Comparison of ENCODE assay signal across 21 cellular contexts in genomic region chr1:29193879-29194455, GRCh38. TPM values are rescaled to one million over a fixed set of nuclear protein-coding genes. Genes with fewer than 3 reads are reported as not detected.
DNase-seq lines count a peak whose midpoint lies in the region; ATAC-seq and TF ChIP-seq lines count a peak whose summit lies in the region.
"Had no signal": no experiment of that assay in that cellular context is flagged by ENCODE, and none has a peak within 500 bp of the region (broad histone marks: within the 10 kb centered on the region; RNA-seq: fewer than 3 reads in every experiment).

No MANE protein-coding gene starts in this region.

- H3K36me3 Mint-ChIP-seq in activated naive CD8-positive, alpha-beta T cell treated with anti-CD3 and anti-CD28 coated beads, Interleukin-2, amount 10 ng/mL, durations not matched to agents 7 days and 5 days: no peaks in the 10 kb centered on the region
- peaks cover 10% of the 10 kb centered on the region for H3K36me3 Mint-ChIP-seq in neural crest cell (ENCODE audit: low read depth)
- H3K36me3 Mint-ChIP-seq in naive thymus-derived CD4-positive, alpha-beta T cell: peaks cover 0 to 21% (median 9%) of the 10 kb centered on the region in 5 donors
- H3K36me3 Mint-ChIP-seq: IgD-negative memory B cell had no signal

- no peak for ATAC-seq in activated naive CD8-positive, alpha-beta T cell treated with anti-CD3 and anti-CD28 coated beads, Interleukin-2, amount 10 ng/mL, durations not matched to agents 7 days and 5 days (ENCODE audit: low read depth)
- no peak for ATAC-seq in HG03520 (IDR thresholded peaks at IDR 0.05; ENCODE audit: unreplicated experiment)
- no peak for ATAC-seq in naive thymus-derived CD4-positive, alpha-beta T cell
- no peak for ATAC-seq in HG02885 (IDR thresholded peaks at IDR 0.05; ENCODE audit: poor library complexity, unreplicated experiment)
- ATAC-seq: CD8-positive, alpha-beta T cell; Right ventricle myocardium inferior had no signal

- peak overlapping the region; percentile 19; the same call in 1 of the 2 replicates for H3K9ac ChIP-seq in BLaER1
- peak overlapping the region in 4 of 11 experiments; percentile 12 to 42 (median 29); a peak in 5 of 22 replicates for H3K9ac ChIP-seq in BLaER1 treated with 17β-estradiol and CSF1 and Interleukin-3, amounts not matched to agents 10 nM and 100 nM
- H3K9ac ChIP-seq: GM23248 had no signal

- H3K27ac ChIP-seq in BLaER1: peak overlapping the region; percentile 41
- H3K27ac ChIP-seq in BLaER1 treated with 17β-estradiol and CSF1 and Interleukin-3, amounts not matched to agents 10 nM and 100 nM: peak overlapping the region in 9 of 11 experiments; percentile 22 to 66 (median 44); a peak in 12 of 22 replicates
- no peak overlapping the region for H3K27ac ChIP-seq in naive thymus-derived CD4-positive, alpha-beta T cell (ENCODE audit: low read depth, low read length)
- H3K27ac ChIP-seq: GM23248, SJSA1 had no signal

- H4K20me1 ChIP-seq in BLaER1: no peaks in the 10 kb centered on the region
- no peaks in the 10 kb centered on the region; a peak in 1 of 22 replicates for H4K20me1 ChIP-seq in BLaER1 treated with 17β-estradiol and CSF1 and Interleukin-3, amounts not matched to agents 10 nM and 100 nM

- H3K4me1 ChIP-seq in BLaER1: peaks cover 27% of the 10 kb centered on the region
- peaks cover 9 to 33% (median 27%) of the 10 kb centered on the region in 10 experiments for H3K4me1 ChIP-seq in BLaER1 treated with 17β-estradiol and CSF1 and Interleukin-3, amounts not matched to agents 10 nM and 100 nM
- no peaks in the 10 kb centered on the region for H3K4me1 ChIP-seq in naive thymus-derived CD4-positive, alpha-beta T cell (ENCODE audit: control insufficient read depth in 2 of 2, insufficient read depth in 2 of 2, low read length in 2 of 2)

- H3K9me3 ChIP-seq in BLaER1: no peaks in the 10 kb centered on the region
- peaks cover 0 to 6% (median 0%) of the 10 kb centered on the region in 11 experiments; a peak in 2 of 22 replicates for H3K9me3 ChIP-seq in BLaER1 treated with 17β-estradiol and CSF1 and Interleukin-3, amounts not matched to agents 10 nM and 100 nM (replicated peaks in 1 of 11)
- no peaks in the 10 kb centered on the region for H3K9me3 ChIP-seq in naive thymus-derived CD4-positive, alpha-beta T cell (ENCODE audit: control insufficient read depth in 2 of 3, low read length in 3 of 3)
- H3K9me3 ChIP-seq: SJSA1 had no signal

- TF ChIP-seq CTCF in neural crest cell (conservative IDR thresholded peaks at IDR 0.05): no peak

- peak; percentile 15 for DNase-seq in activated naive CD8-positive, alpha-beta T cell treated with anti-CD3 and anti-CD28 coated beads, Interleukin-2, amount 10 ng/mL, durations not matched to agents 7 days and 5 days
- DNase-seq in neural crest cell (ENCODE audit: low read depth, low spot score): no peak
- no peak for DNase-seq in naive thymus-derived CD4-positive, alpha-beta T cell
- DNase-seq: Calu3; CD8-positive, alpha-beta T cell; DMS153; GM23248; HCEC 1CT; MV-4-11; NCI-H1105 treated with DMSO at 0.1 percent for 48 hours; NCI-H2029 treated with DMSO at 0.1 percent for 48 hours; NCI-H524 treated with DMSO at 0.1 percent for 48 hours; NCI-H82; OCI-M1 had no signal

- no peak overlapping the region for H3K4me3 ChIP-seq in BLaER1
- no peak overlapping the region for H3K4me3 ChIP-seq in BLaER1 treated with 17β-estradiol and CSF1 and Interleukin-3, amounts not matched to agents 10 nM and 100 nM
- no peak overlapping the region for H3K4me3 ChIP-seq in naive thymus-derived CD4-positive, alpha-beta T cell (ENCODE audit: low read length)
- H3K4me3 ChIP-seq: GM23248, SJSA1 had no signal

- no peaks in the 10 kb centered on the region for H3K9me3 Mint-ChIP-seq in activated naive CD8-positive, alpha-beta T cell treated with anti-CD3 and anti-CD28 coated beads, Interleukin-2, amount 10 ng/mL, durations not matched to agents 7 days and 5 days
- H3K9me3 Mint-ChIP-seq in neural crest cell: peaks cover 2% of the 10 kb centered on the region
- H3K9me3 Mint-ChIP-seq in naive thymus-derived CD4-positive, alpha-beta T cell: peaks cover 0 to 4% (median 0%) of the 10 kb centered on the region in 11 donors
- H3K9me3 Mint-ChIP-seq: IgD-negative memory B cell had no signal

- no peaks in the 10 kb centered on the region for H3K27me3 Mint-ChIP-seq in activated naive CD8-positive, alpha-beta T cell treated with anti-CD3 and anti-CD28 coated beads, Interleukin-2, amount 10 ng/mL, durations not matched to agents 7 days and 5 days
- H3K27me3 Mint-ChIP-seq in neural crest cell (ENCODE audit: low read depth): no peaks in the 10 kb centered on the region
- no peaks in the 10 kb centered on the region for H3K27me3 Mint-ChIP-seq in naive thymus-derived CD4-positive, alpha-beta T cell
- H3K27me3 Mint-ChIP-seq: IgD-negative memory B cell had no signal

- POLR2A ChIA-PET in activated naive CD8-positive, alpha-beta T cell treated with anti-CD3 and anti-CD28 coated beads, Interleukin-2, amount 10 ng/mL, durations not matched to agents 7 days and 5 days (lab: Charles Lee): interaction anchor here (2.3 kb wide), 1 partner anchor 13 kb away, joined by 7 read pairs; the partner anchor contains the start of gene SRSF4
- POLR2A ChIA-PET in naive thymus-derived CD4-positive, alpha-beta T cell (lab: Charles Lee): no interaction called here

- peaks cover 64% of the 10 kb centered on the region for H3K36me3 ChIP-seq in BLaER1
- H3K36me3 ChIP-seq in BLaER1 treated with 17β-estradiol and CSF1 and Interleukin-3, amounts not matched to agents 10 nM and 100 nM: peaks cover 17 to 81% (median 50%) of the 10 kb centered on the region in 11 experiments
- peaks cover 0 to 32% (median 3%) of the 10 kb centered on the region in 3 experiments for H3K36me3 ChIP-seq in naive thymus-derived CD4-positive, alpha-beta T cell (ENCODE audit: control insufficient read depth in 2 of 3, insufficient read depth in 3 of 3, low read length in 3 of 3)

- H3K4me3 Mint-ChIP-seq in activated naive CD8-positive, alpha-beta T cell treated with anti-CD3 and anti-CD28 coated beads, Interleukin-2, amount 10 ng/mL, durations not matched to agents 7 days and 5 days: no peak overlapping the region
- H3K4me3 Mint-ChIP-seq in neural crest cell: no peak overlapping the region
- no peak overlapping the region for H3K4me3 Mint-ChIP-seq in naive thymus-derived CD4-positive, alpha-beta T cell
- H3K4me3 Mint-ChIP-seq: CD8-positive, alpha-beta T cell had no signal

- H3K4me2 ChIP-seq in BLaER1: peak overlapping the region; percentile 56
- H3K4me2 ChIP-seq in BLaER1 treated with 17β-estradiol and CSF1 and Interleukin-3, amounts not matched to agents 10 nM and 100 nM: peak overlapping the region in 10 of 11 experiments; percentile 34 to 72 (median 56); a peak in 19 of 22 replicates

- no peaks in the 10 kb centered on the region for H3K27me3 ChIP-seq in BLaER1
- H3K27me3 ChIP-seq in BLaER1 treated with 17β-estradiol and CSF1 and Interleukin-3, amounts not matched to agents 10 nM and 100 nM: no peaks in the 10 kb centered on the region
- no peaks in the 10 kb centered on the region for H3K27me3 ChIP-seq in naive thymus-derived CD4-positive, alpha-beta T cell (ENCODE audit: control insufficient read depth in 2 of 2, insufficient read depth in 2 of 2, low read length in 2 of 2)
- H3K27me3 ChIP-seq: SJSA1 had no signal

- no peak overlapping the region for H3K27ac Mint-ChIP-seq in activated naive CD8-positive, alpha-beta T cell treated with anti-CD3 and anti-CD28 coated beads, Interleukin-2, amount 10 ng/mL, durations not matched to agents 7 days and 5 days
- peak overlapping the region; percentile 82 for H3K27ac Mint-ChIP-seq in neural crest cell (ENCODE audit: unreplicated experiment)
- H3K27ac Mint-ChIP-seq in naive thymus-derived CD4-positive, alpha-beta T cell: no peak overlapping the region
- H3K27ac Mint-ChIP-seq: CD8-positive, alpha-beta T cell; IgD-negative memory B cell had no signal

- peaks cover 2% of the 10 kb centered on the region for H3K4me1 Mint-ChIP-seq in activated naive CD8-positive, alpha-beta T cell treated with anti-CD3 and anti-CD28 coated beads, Interleukin-2, amount 10 ng/mL, durations not matched to agents 7 days and 5 days
- H3K4me1 Mint-ChIP-seq in neural crest cell: no peaks in the 10 kb centered on the region
- H3K4me1 Mint-ChIP-seq in naive thymus-derived CD4-positive, alpha-beta T cell: no peaks in the 10 kb centered on the region
- H3K4me1 Mint-ChIP-seq: IgD-negative memory B cell had no signal

- CTCF ChIA-PET in naive thymus-derived CD4-positive, alpha-beta T cell (lab: Charles Lee): interaction anchor here (0.5 kb wide), 1 partner anchor 295 kb away, joined by 3 read pairs; no protein-coding TSS in a partner anchor

- intact Hi-C loops in naive thymus-derived CD4-positive, alpha-beta T cell (cut with micrococcal nuclease): no loop called here

RNA-seq across cellular contexts. Expression of gene SRSF4, which starts 12.3 kb away (rescaled TPM):
- total RNA-seq in activated naive CD8-positive, alpha-beta T cell treated with anti-CD3 and anti-CD28 coated beads, Interleukin-2, amount 10 ng/mL, durations not matched to agents 7 days and 5 days: 100 to 1,000 TPM; 119 to 129 TPM
- 109 and 112 TPM in 2 replicates for total RNA-seq in neural crest cell
- 100 to 1,000 TPM in 1 of 5 experiments, 10 to 100 TPM in 4; 77.6 to 110 (median 79.9) TPM for total RNA-seq in naive thymus-derived CD4-positive, alpha-beta T cell
- 100 to 1,000 TPM in 1 of 2 donors, 10 to 100 TPM in 1; 76.1 to 123 TPM for polyA plus RNA-seq in naive thymus-derived CD4-positive, alpha-beta T cell

RNA-seq across cellular contexts. Expression of gene MECR, which starts 36.8 kb away (rescaled TPM):
- 10 to 100 TPM; 17.0 to 17.1 TPM for total RNA-seq in activated naive CD8-positive, alpha-beta T cell treated with anti-CD3 and anti-CD28 coated beads, Interleukin-2, amount 10 ng/mL, durations not matched to agents 7 days and 5 days
- total RNA-seq in neural crest cell: 24.6 and 28.4 TPM in 2 replicates
- total RNA-seq in naive thymus-derived CD4-positive, alpha-beta T cell: 10 to 100 TPM in 4 of 5 experiments, 1 to 10 TPM in 1; 8.6 to 24.4 (median 16.8) TPM
- 10 to 100 TPM; 18.3 to 20.5 TPM for polyA plus RNA-seq in naive thymus-derived CD4-positive, alpha-beta T cell

RNA-seq across cellular contexts. Expression of gene PTPRU, which starts 42.4 kb away (rescaled TPM):
- total RNA-seq in activated naive CD8-positive, alpha-beta T cell treated with anti-CD3 and anti-CD28 coated beads, Interleukin-2, amount 10 ng/mL, durations not matched to agents 7 days and 5 days: under 1 TPM; 0.54 to 0.69 TPM
- 4.8 and 5.1 TPM in 2 replicates for total RNA-seq in neural crest cell
- under 1 TPM in 2 of 5 experiments, not detected in 3; 0.17 to 0.42 TPM for total RNA-seq in naive thymus-derived CD4-positive, alpha-beta T cell
- not detected for polyA plus RNA-seq in naive thymus-derived CD4-positive, alpha-beta T cell
- polyA plus RNA-seq: IgD-negative memory B cell had no signal
